17 cellular contexts compared by ENCODE assay signal in the genomic region with DNA sequence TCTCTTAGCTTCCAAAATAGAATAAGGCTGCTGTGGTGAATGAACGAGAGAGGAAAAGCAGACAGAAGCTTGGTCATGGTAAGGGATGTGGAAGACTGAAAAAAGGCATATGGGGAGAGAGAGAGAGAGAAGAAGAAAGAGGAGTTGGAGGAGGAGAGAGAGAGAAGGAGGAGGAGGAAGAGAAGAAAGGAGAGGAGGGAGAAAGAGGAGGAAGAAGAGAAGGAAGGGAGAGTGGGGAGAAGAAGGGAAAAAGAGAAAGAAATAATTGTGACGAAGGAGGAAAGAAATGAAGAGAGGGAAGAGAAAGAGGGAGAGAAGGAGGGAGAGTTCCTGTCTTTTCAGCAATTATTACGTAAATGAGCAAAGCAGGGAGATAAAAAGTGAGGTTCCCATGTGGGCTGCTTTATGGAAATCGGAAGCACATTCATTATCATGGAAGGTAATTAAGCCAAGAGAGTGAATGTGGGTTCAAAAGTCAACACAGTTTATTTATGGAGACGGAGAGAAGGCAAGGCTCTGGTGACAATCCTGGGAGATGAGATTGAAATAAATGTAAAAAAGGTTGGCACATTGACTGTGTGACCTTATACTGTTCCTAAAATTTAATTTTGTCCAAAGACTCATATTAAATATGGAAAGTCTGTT.
DNase-seq lines count a peak whose midpoint lies in the region; ATAC-seq, FAIRE-seq and TF ChIP-seq lines count a peak whose summit lies in the region.
"Had no signal": no experiment of that assay in that cellular context is flagged by ENCODE, and none has a peak within 500 bp of the region (broad histone marks: within the 10 kb centered on the region; RNA-seq: fewer than 3 reads in every experiment).

No MANE protein-coding gene starts in this region.

- H3K4me1 Mint-ChIP-seq in GM23338 (peaks cover 25% of the 10 kb centered on the region), HFFc6 (ENCODE audit: low read depth) (no peaks in the 10 kb centered on the region)
- H3K4me1 Mint-ChIP-seq: CD14-positive monocyte; CD4-positive, alpha-beta memory T cell had no signal

- H3K23me2 ChIP-seq in H1 (ENCODE audit: low read depth, low read length) = no peaks in the 10 kb centered on the region

- H3F3A ChIP-seq in GM23338 (replicated peaks; ENCODE audit: low read depth) = no peaks in the 10 kb centered on the region

- H3K36me3 ChIP-seq in GM23338 (ENCODE audit: insufficient read depth) = no peaks in the 10 kb centered on the region
- no peaks in the 10 kb centered on the region for H3K36me3 ChIP-seq in H1 (ENCODE audit: control insufficient read depth in 2 of 4, insufficient read depth in 4 of 4, low read length in 3 of 4)
- H3K36me3 ChIP-seq in mucosa of rectum (ENCODE audit: control insufficient read depth in 2 of 2, insufficient read depth in 2 of 2, low read length in 2 of 2) = no peaks in the 10 kb centered on the region
- H3K36me3 ChIP-seq: BLaER1, HAP-1 had no signal

- H3K56ac ChIP-seq in H1 (replicated peaks; ENCODE audit: insufficient read length, low read depth, low read length) = no peak overlapping the region

- H3K9me3 ChIP-seq in H1 (ENCODE audit: insufficient read depth in 2 of 2, low read depth in 1 of 2, low read length in 1 of 2) (no peaks in the 10 kb centered on the region), mucosa of rectum (ENCODE audit: control insufficient read depth in 2 of 2, low read length in 2 of 2) (no peaks in the 10 kb centered on the region)
- H3K9me3 ChIP-seq: BLaER1, HAP-1 had no signal

- H3K18ac ChIP-seq in H1 (ENCODE audit: extremely low read depth, low read length) = no peak overlapping the region

- no peak overlapping the region for H2BK12ac ChIP-seq in H1 (ENCODE audit: low read depth, low read length)

- H3K9me3 Mint-ChIP-seq in GM23338 (no peaks in the 10 kb centered on the region; the same call in 2 of the 3 replicates), HFFc6 (peaks cover 36% of the 10 kb centered on the region)

- no peak overlapping the region for H3K27ac Mint-ChIP-seq in GM23338
- no peak overlapping the region for H3K27ac Mint-ChIP-seq in HFFc6
- H3K27ac Mint-ChIP-seq: CD4-positive, alpha-beta memory T cell had no signal

- no peak overlapping the region for H3K23ac ChIP-seq in H1 (ENCODE audit: insufficient read length)

- H3K36me3 Mint-ChIP-seq in GM23338 (ENCODE audit: low read depth) (no peaks in the 10 kb centered on the region), HFFc6 (ENCODE audit: low read depth) (no peaks in the 10 kb centered on the region; the same call in 1 of the 2 replicates)
- H3K36me3 Mint-ChIP-seq: CD14-positive monocyte; CD4-positive, alpha-beta memory T cell had no signal

- H4K91ac ChIP-seq in H1 (replicated peaks; ENCODE audit: insufficient read length, low read length) = no peak overlapping the region

- H3K27ac ChIP-seq in GM23338 (ENCODE audit: low read depth) = no peak overlapping the region
- H3K27ac ChIP-seq in H1 (ENCODE audit: low read depth, low read length) = no peak overlapping the region
- H3K27ac ChIP-seq in mucosa of rectum (ENCODE audit: low read depth in 2 of 2, low read length in 2 of 2) = peak overlapping the region; percentile 21 to 52
- H3K27ac ChIP-seq: BLaER1 had no signal

- 0 out of 2 replicates have a peak overlapping the region, but pooled peaks have one; percentile 40 for H2BK15ac ChIP-seq in H1 (ENCODE audit: low read length)

- H3K4me3 ChIP-seq in GM23338 = no peak overlapping the region
- H3K4me3 ChIP-seq in H1 (ENCODE audit: extremely low read depth in 1 of 4, insufficient read depth in 2 of 4, low read depth in 3 of 4, low read length in 4 of 4) = no peak overlapping the region
- peak overlapping the region; percentile 20 to 50 for H3K4me3 ChIP-seq in mucosa of rectum (ENCODE audit: low read length in 2 of 2)
- H3K4me3 ChIP-seq: BLaER1, HAP-1 had no signal

- H3K4me2 ChIP-seq in GM23338 = peak overlapping the region; percentile 49
- H3K4me2 ChIP-seq in H1 (ENCODE audit: insufficient read depth in 1 of 2, low read depth in 2 of 2, low read length in 2 of 2) = no peak overlapping the region
- H3K4me2 ChIP-seq: BLaER1 had no signal

- ATAC-seq in GM23338 = no peak

- no peaks in the 10 kb centered on the region for H3K27me3 ChIP-seq in GM23338 (ENCODE audit: insufficient read depth)
- peaks cover 0 to 1% (median 0%) of the 10 kb centered on the region in 4 experiments; a peak in 1 of 7 replicates for H3K27me3 ChIP-seq in H1 (replicated peaks in 1 of 4; ENCODE audit: control insufficient read depth in 3 of 4, extremely low read depth in 1 of 4, insufficient read depth in 3 of 4, low read length in 3 of 4)
- H3K27me3 ChIP-seq in mucosa of rectum (ENCODE audit: control insufficient read depth in 2 of 2, insufficient read depth in 2 of 2, low read length in 2 of 2) = no peaks in the 10 kb centered on the region
- H3K27me3 ChIP-seq: BLaER1 had no signal

- H3K79me1 ChIP-seq in H1 (ENCODE audit: low read depth, low read length) = no peaks in the 10 kb centered on the region

- H2AFZ ChIP-seq in GM23338 (peak overlapping the region; percentile 11; the same call in 1 of the 2 replicates), H1 (ENCODE audit: low read length) (0 out of 2 replicates have a peak overlapping the region, but pooled peaks have one; percentile 24)

- FAIRE-seq in H1 (lab: Jason Lieb, UNC) (no peak), D721Med (lab: Jason Lieb, UNC) (no peak)
- FAIRE-seq: HTR-8/SVneo had no signal

- TF ChIP-seq CTCF in GM23338 (conservative IDR thresholded peaks at IDR 0.05; ENCODE audit: low read depth in 2 of 2) = no peak
- TF ChIP-seq CTCF in H1 (IDR thresholded peaks at IDR 0.05; ENCODE audit: control extremely low read depth in 1 of 3, insufficient read depth in 1 of 3, low read depth in 1 of 3, low read length in 3 of 3) = no peak
- no peak for TF ChIP-seq CTCF in HFFc6 (IDR thresholded peaks at IDR 0.05)
- TF ChIP-seq CTCF in D721Med (IDR thresholded peaks at IDR 0.05; ENCODE audit: insufficient read depth, missing control alignments) = no peak

- no peaks in the 10 kb centered on the region for H4K20me1 ChIP-seq in GM23338 (replicated peaks; ENCODE audit: insufficient read depth)
- H4K20me1 ChIP-seq in H1 (replicated peaks in 1 of 2; ENCODE audit: control insufficient read depth in 1 of 2, insufficient read depth in 2 of 2, low read length in 2 of 2) = no peaks in the 10 kb centered on the region
- H4K20me1 ChIP-seq: BLaER1 had no signal

- H3K27me3 Mint-ChIP-seq in GM23338 (ENCODE audit: insufficient read depth, low read depth, poor library complexity) (no peaks in the 10 kb centered on the region), HFFc6 (ENCODE audit: insufficient read depth) (no peaks in the 10 kb centered on the region)

- TF ChIP-seq EP300 in H1 (IDR thresholded peaks at IDR 0.05; ENCODE audit: borderline replicate concordance in 1 of 2, low read depth in 2 of 2, low read length in 2 of 2) = no peak

- CTCF ChIA-PET in H1 (lab: Charles Lee; ENCODE audit: partially characterized antibody) = interaction anchor here (0.9 kb wide), 1 partner anchor 9 kb away, joined by 4 read pairs; no protein-coding TSS in a partner anchor

- no peak overlapping the region for H2BK20ac ChIP-seq in H1 (ENCODE audit: low read length)

- H4K8ac ChIP-seq in H1 (ENCODE audit: extremely low read depth, insufficient read depth, low read length) = no peak overlapping the region

- no peak for TF ChIP-seq RAD21 in H1 (IDR thresholded peaks at IDR 0.05 in 1 of 2, conservative IDR thresholded peaks at IDR 0.05 in 1 of 2; ENCODE audit: low read depth in 2 of 2, low read length in 2 of 2)

- H2BK5ac ChIP-seq in H1 (ENCODE audit: low read depth, low read length) = no peak overlapping the region

- 72 to 91% methylated on average over 1 to 5 of the region's 5 CpGs for WGBS in H1 (ENCODE audit: extremely low coverage in 1 of 2, insufficient coverage in 1 of 2, insufficient read length in 1 of 2, insufficient replicate concordance in 2 of 2, low coverage in 1 of 2, low lambda C conversion rate in 2 of 2, missing lambda C conversion rate in 1 of 2), 2 experiments

- no peaks in the 10 kb centered on the region for H3K79me2 ChIP-seq in GM23338 (replicated peaks; ENCODE audit: insufficient read depth)
- no peaks in the 10 kb centered on the region for H3K79me2 ChIP-seq in H1 (ENCODE audit: control insufficient read depth in 1 of 2, insufficient read depth in 2 of 2, low read length in 2 of 2)

- H3K14ac ChIP-seq in H1 (ENCODE audit: insufficient read length) = no peak overlapping the region

- H3K4ac ChIP-seq in H1 (replicated peaks; ENCODE audit: insufficient read length, low read depth, low read length) = no peak overlapping the region

- no peak for TF ChIP-seq POLR2A in H1 (IDR thresholded peaks at IDR 0.05; ENCODE audit: control extremely low read depth in 1 of 2, low read depth in 2 of 2, low read length in 2 of 2)

- no peak overlapping the region for H2BK120ac ChIP-seq in H1 (replicated peaks; ENCODE audit: low read depth, low read length)

- H3K9ac ChIP-seq in H1 (replicated peaks in 1 of 4; ENCODE audit: extremely low read depth in 1 of 4, low read depth in 3 of 4, low read length in 3 of 4) (no peak overlapping the region), mucosa of rectum (ENCODE audit: low read depth in 1 of 2, low read length in 2 of 2) (no peak overlapping the region)
- H3K9ac ChIP-seq: BLaER1 had no signal

- no peak overlapping the region for H4K5ac ChIP-seq in H1 (ENCODE audit: insufficient read length, low read depth, low read length)

- H3K4me1 ChIP-seq in GM23338 (ENCODE audit: insufficient read depth) (peaks cover 19% of the 10 kb centered on the region), H1 (replicated peaks in 1 of 4; ENCODE audit: control insufficient read depth in 3 of 4, insufficient read depth in 4 of 4, low read length in 3 of 4) (peaks cover 0 to 6% (median 2%) of the 10 kb centered on the region in 4 experiments; a peak in 2 of 7 replicates), mucosa of rectum (ENCODE audit: control insufficient read depth in 2 of 2, insufficient read depth in 2 of 2, low read length in 2 of 2) (peaks cover 9 to 18% of the 10 kb centered on the region in 2 donors)
- H3K4me1 ChIP-seq: BLaER1, HAP-1 had no signal

- no peak overlapping the region for H2AK5ac ChIP-seq in H1 (ENCODE audit: low read depth, low read length)

- H3K9me2 ChIP-seq in GM23338 (ENCODE audit: insufficient read depth) = peaks cover 3% of the 10 kb centered on the region; the same call in 1 of the 2 replicates

- DNase-seq in GM23338 (ENCODE audit: low spot score) = no peak
- DNase-seq in NCI-H69 (lab: John Stamatoyannopoulos, UW) = peak; percentile 34
- DNase-seq in H1 (ENCODE audit: low read depth in 1 of 2, low spot score in 2 of 2) = no peak
- no peak for DNase-seq in amygdala (lab: John Stamatoyannopoulos, UW)
- no peak for DNase-seq in hippocampal formation (lab: John Stamatoyannopoulos, UW)
- no peak for DNase-seq in HFFc6
- no peak for DNase-seq in D721Med (ENCODE audit: insufficient read length, low spot score)
- DNase-seq: 8988T; CD4-positive, alpha-beta memory T cell; DMS79 treated with DMSO at 0.1 percent for 48 hours; GF-D8; IMR-90 had no signal

- POLR2A ChIA-PET in H1 (lab: Charles Lee; ENCODE audit: partially characterized antibody) = no interaction called here

- H3K4me3 Mint-ChIP-seq in GM23338 (no peak overlapping the region), HFFc6 (no peak overlapping the region)
- H3K4me3 Mint-ChIP-seq: CD14-positive monocyte; CD4-positive, alpha-beta memory T cell had no signal

TF ChIP-seq in GM23338, 12 proteins besides CTCF, POLR2A, EP300 and RAD21 (continues in another document):
- TF ChIP-seq ZNF114 (CRISPR knock-in tag; IDR thresholded peaks at IDR 0.05) = no peak

Comparison
In these comparisons a context has a peak if more than half of its experiments do, and no peak if none do; other contexts are left out.
1. H3K27ac ChIP-seq: peak in mucosa of rectum (2 of 2); none in GM23338 (single experiment) and H1 (single experiment).
2. H3K4me3 ChIP-seq: peak in mucosa of rectum (2 of 2); none in GM23338 (single experiment) and H1 (0 of 4).